Comparison of ENCODE assay signal across 23 cellular contexts in the genomic region with DNA sequence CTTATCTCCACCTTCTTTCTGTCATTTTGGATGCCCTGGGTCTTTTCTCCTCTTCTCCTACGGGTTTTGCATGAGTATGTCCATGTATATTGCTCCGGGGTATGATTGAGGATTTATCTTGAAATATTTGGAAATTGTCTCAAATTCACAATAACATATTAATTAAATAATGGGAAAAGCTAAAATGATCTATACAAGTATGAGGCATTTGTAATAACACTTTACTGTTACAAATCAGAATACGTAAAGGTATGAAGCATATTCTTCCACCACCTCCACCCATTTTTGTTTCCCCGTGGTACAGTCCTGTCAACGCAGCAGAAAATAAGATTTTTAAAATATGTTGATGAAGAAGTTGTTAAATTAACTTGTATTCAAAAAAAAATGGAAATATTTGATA.
"Had no signal": no experiment of that assay in that cellular context is flagged by ENCODE, and none has a peak within 500 bp of the region (broad histone marks: within the 10 kb centered on the region; RNA-seq: fewer than 3 reads in every experiment).

No MANE protein-coding gene starts in this region.

- H3K4me1 ChIP-seq: breast epithelium, uterus had no signal

- H3K27me3 Mint-ChIP-seq: activated CD4-positive, alpha-beta T cell treated with anti-CD3 and anti-CD28 coated beads, Interleukin-2, amount 10 ng/mL, durations not matched to agents 7 days and 5 days; activated CD8-positive, alpha-beta memory T cell treated with anti-CD3 and anti-CD28 coated beads, Interleukin-2, amount 10 ng/mL, durations not matched to agents 7 days and 5 days; activated CD8-positive, alpha-beta T cell treated with anti-CD3 and anti-CD28 coated beads for 36 hours; activated naive CD8-positive, alpha-beta T cell treated with anti-CD3 and anti-CD28 coated beads, Interleukin-2, amount 10 ng/mL, durations not matched to agents 7 days and 5 days had no signal

- H3K36me3 ChIP-seq: breast epithelium, colonic mucosa, uterus had no signal

- H3K27ac ChIP-seq: breast epithelium, colonic mucosa, esophagus muscularis mucosa, uterus, WERI-Rb-1 had no signal

- H3K4me3 Mint-ChIP-seq: activated CD4-positive, alpha-beta T cell treated with anti-CD3 and anti-CD28 coated beads, Interleukin-2, amount 10 ng/mL, durations not matched to agents 7 days and 5 days; activated CD8-positive, alpha-beta memory T cell treated with anti-CD3 and anti-CD28 coated beads, Interleukin-2, amount 10 ng/mL, durations not matched to agents 7 days and 5 days; activated CD8-positive, alpha-beta T cell treated with anti-CD3 and anti-CD28 coated beads for 36 hours; activated naive CD8-positive, alpha-beta T cell treated with anti-CD3 and anti-CD28 coated beads, Interleukin-2, amount 10 ng/mL, durations not matched to agents 7 days and 5 days; neural crest cell; T-helper 2 cell treated with Interferon-gamma antibody and Interleukin-4, amounts not matched to agents 5 μg/mL and 100 μg/mL, for 36 hours had no signal

- H3K9me3 Mint-ChIP-seq: activated CD4-positive, alpha-beta T cell treated with anti-CD3 and anti-CD28 coated beads, Interleukin-2, amount 10 ng/mL, durations not matched to agents 7 days and 5 days; activated CD8-positive, alpha-beta T cell treated with anti-CD3 and anti-CD28 coated beads for 36 hours; activated naive CD8-positive, alpha-beta T cell treated with anti-CD3 and anti-CD28 coated beads, Interleukin-2, amount 10 ng/mL, durations not matched to agents 7 days and 5 days; activated T-helper 2 cell treated with anti-CD3 and anti-CD28 coated beads, Interferon-gamma antibody, Interleukin-2, Interleukin-4, amounts not matched to agents 10 μg/mL and 5 μg/mL and 100 μg/mL, durations not matched to agents 14 hours and 24 hours and 36 hours; neural crest cell; stimulated activated effector memory CD8-positive, alpha-beta T cell treated with anti-CD3 and anti-CD28 coated beads, Interleukin-12 subunit alpha, Interleukin-12 subunit beta, amount 100 ng/mL, for 72 hours; T-helper 2 cell treated with Interferon-gamma antibody and Interleukin-4, amounts not matched to agents 5 μg/mL and 100 μg/mL, for 36 hours had no signal

- H3K9me3 ChIP-seq: breast epithelium, colonic mucosa, esophagus muscularis mucosa, uterus had no signal

- ATAC-seq: activated CD8-positive, alpha-beta memory T cell treated with anti-CD3 and anti-CD28 coated beads, Interleukin-2, amount 10 ng/mL, durations not matched to agents 7 days and 5 days; activated CD8-positive, alpha-beta T cell treated with anti-CD3 and anti-CD28 coated beads for 36 hours; stimulated activated effector memory CD8-positive, alpha-beta T cell treated with anti-CD3 and anti-CD28 coated beads, Interleukin-12 subunit alpha, Interleukin-12 subunit beta, amount 100 ng/mL, for 72 hours had no signal

- H3K4me3 ChIP-seq: breast epithelium, colonic mucosa, esophagus muscularis mucosa, uterus had no signal

- DNase-seq: activated CD4-positive, alpha-beta T cell treated with anti-CD3 and anti-CD28 coated beads, Interleukin-2, amount 10 ng/mL, durations not matched to agents 7 days and 5 days; activated CD4-positive, CD25-positive, alpha-beta regulatory T cell treated with anti-CD3 and anti-CD28 coated beads, Interleukin-2, amount 50 U/mL, for 72 hours; activated CD8-positive, alpha-beta memory T cell treated with anti-CD3 and anti-CD28 coated beads, Interleukin-2, amount 10 ng/mL, durations not matched to agents 7 days and 5 days; activated CD8-positive, alpha-beta T cell treated with anti-CD3 and anti-CD28 coated beads for 36 hours; activated naive CD4-positive, alpha-beta T cell; activated naive CD8-positive, alpha-beta T cell treated with anti-CD3 and anti-CD28 coated beads, Interleukin-2, amount 10 ng/mL, durations not matched to agents 7 days and 5 days; activated T-cell treated with anti-CD3 and anti-CD28 coated beads, Interleukin-2, amount 50 U/mL, for 1 hour; amniotic stem cell; colonic mucosa; dorsolateral prefrontal cortex; hippocampal formation; midbrain; small intestine; stimulated activated CD4-positive, alpha-beta T cell treated with anti-CD3 and anti-CD28 coated beads, Interleukin-2, amount 100 ng/mL, for 24 hours; trophoblast cell; uterus had no signal

- H3K27ac Mint-ChIP-seq: activated CD4-positive, alpha-beta T cell treated with anti-CD3 and anti-CD28 coated beads, Interleukin-2, amount 10 ng/mL, durations not matched to agents 7 days and 5 days; activated CD8-positive, alpha-beta memory T cell treated with anti-CD3 and anti-CD28 coated beads, Interleukin-2, amount 10 ng/mL, durations not matched to agents 7 days and 5 days; activated naive CD8-positive, alpha-beta T cell treated with anti-CD3 and anti-CD28 coated beads, Interleukin-2, amount 10 ng/mL, durations not matched to agents 7 days and 5 days; activated T-helper 2 cell treated with anti-CD3 and anti-CD28 coated beads, Interferon-gamma antibody, Interleukin-2, Interleukin-4, amounts not matched to agents 10 μg/mL and 5 μg/mL and 100 μg/mL, durations not matched to agents 14 hours and 24 hours and 36 hours had no signal
